8 cellular contexts compared by ENCODE assay signal in the genomic region with DNA sequence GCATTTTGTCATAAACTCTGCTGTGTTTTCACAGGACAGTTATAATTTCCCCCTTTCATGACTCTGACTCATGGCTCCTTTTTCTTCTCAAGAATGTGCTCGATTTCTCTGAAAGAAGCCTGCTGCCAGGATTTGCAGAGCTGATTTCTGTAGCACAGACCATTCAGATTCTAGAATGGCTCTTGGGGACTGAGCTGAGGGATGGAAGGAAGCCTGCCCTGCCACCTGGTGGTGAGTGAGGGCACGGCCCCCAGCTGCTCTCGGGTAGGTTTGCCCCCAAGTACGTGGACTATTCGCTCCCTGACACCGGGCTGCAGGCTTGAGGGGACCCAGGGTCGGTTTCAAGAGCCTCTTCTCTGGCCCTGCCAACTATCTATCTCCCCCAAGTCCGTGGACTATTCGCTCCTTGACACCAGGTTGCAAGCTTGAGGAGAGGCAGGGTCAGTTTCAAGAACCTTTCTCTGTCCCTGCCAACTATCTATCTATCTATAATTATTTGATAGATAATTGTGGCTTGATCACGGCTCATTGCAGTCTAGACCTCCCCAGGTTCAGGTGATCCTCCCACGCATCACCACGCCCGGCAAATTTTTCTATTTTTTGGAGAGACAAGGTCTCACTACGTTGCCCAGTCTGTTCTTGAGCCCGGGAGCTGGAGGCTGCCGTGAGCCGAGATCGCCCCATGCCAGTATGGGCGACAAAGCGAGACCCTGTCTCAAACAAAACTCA. TPM values are rescaled to one million over a fixed set of nuclear protein-coding genes. Genes with fewer than 3 reads are reported as not detected.
DNase-seq lines count a peak whose midpoint lies in the region; ATAC-seq, FAIRE-seq and TF ChIP-seq lines count a peak whose summit lies in the region.

No MANE protein-coding gene starts in this region.

- H3K9me3 ChIP-seq in endothelial cell of umbilical vein (replicated peaks; ENCODE audit: control insufficient read depth, insufficient read depth, low read length) = no peaks in the 10 kb centered on the region

- no peak overlapping the region for H3K27ac ChIP-seq in endothelial cell of umbilical vein (ENCODE audit: insufficient read depth, low read depth, low read length)

- no peaks in the 10 kb centered on the region for H4K20me1 ChIP-seq in endothelial cell of umbilical vein (replicated peaks; ENCODE audit: control insufficient read depth, extremely low read depth, insufficient read depth, low read length)

- H3K9ac ChIP-seq in endothelial cell of umbilical vein (replicated peaks; ENCODE audit: extremely low read depth, insufficient read depth, low read length) = no peak overlapping the region

- dilution Hi-C loops in endothelial cell of umbilical vein (cut with MboI; ENCODE audit: extremely low pct_ligation_motif_present, low sequenced_read_pairs) = no loop called here

- H3K4me2 ChIP-seq in endothelial cell of umbilical vein (ENCODE audit: insufficient read depth, low read length) = no peak overlapping the region

- no peak for TF ChIP-seq POLR2A in endothelial cell of umbilical vein (IDR thresholded peaks at IDR 0.05; ENCODE audit: low read depth, low read length)

- peaks cover 16% of the 10 kb centered on the region for H3K79me2 ChIP-seq in endothelial cell of umbilical vein (ENCODE audit: control insufficient read depth, insufficient read depth, low read length)

- H3K9me1 ChIP-seq in endothelial cell of umbilical vein (replicated peaks; ENCODE audit: control insufficient read depth, extremely low read depth, insufficient read depth, low read length) = no peaks in the 10 kb centered on the region

- FAIRE-seq in HTR-8/SVneo (lab: Jason Lieb, UNC) (no peak), endothelial cell of umbilical vein (lab: Jason Lieb, UNC) (peak; percentile 83)

- H2AFZ ChIP-seq in endothelial cell of umbilical vein (ENCODE audit: low read depth, low read length) = no peak overlapping the region

- ATAC-seq in GM21515 (IDR thresholded peaks at IDR 0.05; ENCODE audit: unreplicated experiment) = peak; percentile 67

- H3K4me1 ChIP-seq in endothelial cell of umbilical vein (ENCODE audit: control insufficient read depth, extremely low read depth, insufficient read depth, low read length) = peaks cover 9% of the 10 kb centered on the region

- no TSS peak for BruUV-seq in endothelial cell of umbilical vein (replicated peaks; lab: Mats Ljungman, UMichigan)

- POLR2A ChIA-PET in endothelial cell of umbilical vein (lab: Charles Lee) = no interaction called here

- no peaks in the 10 kb centered on the region for H3K36me3 ChIP-seq in endothelial cell of umbilical vein (ENCODE audit: control insufficient read depth in 2 of 2, extremely low read depth in 1 of 2, insufficient read depth in 2 of 2, low read length in 2 of 2)

- CTCF ChIA-PET in endothelial cell of umbilical vein (lab: Charles Lee) = interaction anchor here (0.6 to 4.2 kb wide), 38 partner anchors 8 to 350 kb away, joined by 3 to 100 read pairs (median 5); a partner anchor contains a TSS

- intact Hi-C loops in endothelial cell of umbilical vein (cut with micrococcal nuclease) = loop anchor here (1.0 kb wide), 2 partner anchors 127 to 320 kb away; no protein-coding TSS in a partner anchor

- DNase-seq in DMS 273 (lab: John Stamatoyannopoulos, UW; ENCODE audit: unreplicated experiment) (peak; percentile 87), HTR-8/SVneo (ENCODE audit: insufficient read length, low spot score) (peak; percentile 89), NOMO-1 treated with dmso at 0.1 percent for 144 hours (lab: John Stamatoyannopoulos, UW; ENCODE audit: unreplicated experiment) (peak; percentile 57), endothelial cell of umbilical vein (ENCODE audit: low read depth, low spot score) (peak; percentile 77), myocyte (ENCODE audit: low read depth) (peak; percentile 70)
- peak; percentile 77 for DNase-seq in activated CD8-positive, alpha-beta memory T cell treated with anti-CD3 and anti-CD28 coated beads, Interleukin-2, amount 50 U/mL, for 4 hours
- DNase-seq in stimulated activated CD8-positive, alpha-beta memory T cell treated with anti-CD3 and anti-CD28 coated beads, Interleukin-7, amount 100 ng/mL, for 24 hours (ENCODE audit: low read depth) = peak; percentile 54

- no peak overlapping the region for H3K4me3 ChIP-seq in endothelial cell of umbilical vein (replicated peaks in 1 of 3; ENCODE audit: insufficient read depth in 1 of 3, low read depth in 1 of 3, low read length in 3 of 3)

- peak; percentile 96 to 99 for TF ChIP-seq CTCF in endothelial cell of umbilical vein (IDR thresholded peaks at IDR 0.05; ENCODE audit: extremely low read depth in 1 of 2, insufficient read depth in 1 of 2, low read depth in 1 of 2, low read length in 2 of 2)

- H3K27me3 ChIP-seq in endothelial cell of umbilical vein (ENCODE audit: control insufficient read depth in 2 of 2, insufficient read depth in 2 of 2, low read length in 2 of 2) = peaks cover 0 to 5% of the 10 kb centered on the region in 2 experiments

TF ChIP-seq in endothelial cell of umbilical vein, 7 proteins besides CTCF, POLR2A, EP300 and RAD21:
- TF ChIP-seq POLR2AphosphoS5 (IDR thresholded peaks at IDR 0.05; ENCODE audit: insufficient read depth, low read depth, low read length) = no peak
- no peak for TF ChIP-seq MYC (IDR thresholded peaks at IDR 0.05; ENCODE audit: low read depth, low read length)
- no peak for TF ChIP-seq GATA2 (IDR thresholded peaks at IDR 0.05; ENCODE audit: insufficient read depth, insufficient read length, low read depth, low read length)
- TF ChIP-seq EZH2 (IDR thresholded peaks at IDR 0.05; ENCODE audit: borderline replicate concordance, low read depth, low read length, severe bottlenecking) = no peak
- no peak for TF ChIP-seq JUN (IDR thresholded peaks at IDR 0.05; ENCODE audit: borderline replicate concordance, insufficient read depth, insufficient read length, low read depth)
- TF ChIP-seq FOS (IDR thresholded peaks at IDR 0.05; ENCODE audit: borderline replicate concordance, insufficient read depth, low read length) = no peak
- TF ChIP-seq, protein P1, sequence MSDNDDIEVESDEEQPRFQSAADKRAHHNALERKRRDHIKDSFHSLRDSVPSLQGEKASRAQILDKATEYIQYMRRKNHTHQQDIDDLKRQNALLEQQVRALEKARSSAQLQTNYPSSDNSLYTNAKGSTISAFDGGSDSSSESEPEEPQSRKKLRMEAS (IDR thresholded peaks at IDR 0.05; ENCODE audit: insufficient read depth, insufficient read length) = no peak
TF ChIP-seq in endothelial cell of umbilical vein: peak in this region for 0.

RNA-seq across cellular contexts. Expression of a gene that starts 1.4 kb away (rescaled TPM):
- total RNA-seq in endothelial cell of umbilical vein (23.4 and 31.7 TPM in 2 replicates), myocyte (18.9 and 20.0 TPM in 2 replicates)
- polyA plus RNA-seq in endothelial cell of umbilical vein = 16.2 and 19.9 TPM in 2 replicates
- 18.9 and 20.7 TPM in 2 replicates for polyA plus RNA-seq in endothelial cell of umbilical vein (2011; cell fraction: cytosol; rRNA removed)
- polyA plus RNA-seq in endothelial cell of umbilical vein (2011; cell fraction: nucleus; rRNA removed) = 42.3 and 47.6 TPM in 2 replicates
- 20.3 and 23.2 TPM in 2 replicates for polyA plus RNA-seq in endothelial cell of umbilical vein (2012)
- polyA minus RNA-seq in endothelial cell of umbilical vein = 25.7 and 36.9 TPM in 2 replicates
- polyA minus RNA-seq in endothelial cell of umbilical vein (2011; cell fraction: cytosol; rRNA and poly(A)+ RNA removed) = 11.6 TPM
- polyA minus RNA-seq in endothelial cell of umbilical vein (2011; cell fraction: nucleus; rRNA and poly(A)+ RNA removed) = 19.8 and 21.2 TPM in 2 replicates
- polyA plus RNA-seq in myocyte (2012) = 22.9 TPM

RNA-seq across cellular contexts. Expression of a gene that starts 10.2 kb away (rescaled TPM):
- not detected in 2 replicates for total RNA-seq in endothelial cell of umbilical vein
- not detected in 2 replicates for polyA plus RNA-seq in endothelial cell of umbilical vein
- polyA plus RNA-seq in endothelial cell of umbilical vein (2011; cell fraction: cytosol; rRNA removed) = not detected in 2 replicates
- not detected in 2 replicates for polyA plus RNA-seq in endothelial cell of umbilical vein (2011; cell fraction: nucleus; rRNA removed)
- not detected in 2 replicates for polyA plus RNA-seq in endothelial cell of umbilical vein (2012)
- not detected in 2 replicates for polyA minus RNA-seq in endothelial cell of umbilical vein
- not detected for polyA minus RNA-seq in endothelial cell of umbilical vein (2011; cell fraction: cytosol; rRNA and poly(A)+ RNA removed)
- not detected in 2 replicates for polyA minus RNA-seq in endothelial cell of umbilical vein (2011; cell fraction: nucleus; rRNA and poly(A)+ RNA removed)
- not detected in 2 replicates for total RNA-seq in myocyte
- not detected for polyA plus RNA-seq in myocyte (2012)

RNA-seq across cellular contexts. Expression of a gene that starts 20.4 kb away (rescaled TPM):
- 19.6 and 21.8 TPM in 2 replicates for total RNA-seq in endothelial cell of umbilical vein
- polyA plus RNA-seq in endothelial cell of umbilical vein = 32.7 and 42.6 TPM in 2 replicates
- 24.5 and 24.6 TPM in 2 replicates for polyA plus RNA-seq in endothelial cell of umbilical vein (2011; cell fraction: cytosol; rRNA removed)
- polyA plus RNA-seq in endothelial cell of umbilical vein (2011; cell fraction: nucleus; rRNA removed) = 9.0 and 9.3 TPM in 2 replicates
- polyA plus RNA-seq in endothelial cell of umbilical vein (2012) = 21.0 and 22.8 TPM in 2 replicates
- polyA minus RNA-seq in endothelial cell of umbilical vein = 13.7 and 17.4 TPM in 2 replicates
- polyA minus RNA-seq in endothelial cell of umbilical vein (2011; cell fraction: cytosol; rRNA and poly(A)+ RNA removed) = 14.7 TPM
- polyA minus RNA-seq in endothelial cell of umbilical vein (2011; cell fraction: nucleus; rRNA and poly(A)+ RNA removed) = 4.0 and 5.1 TPM in 2 replicates
- total RNA-seq in myocyte = 101 and 102 TPM in 2 replicates
- polyA plus RNA-seq in myocyte (2012) = 61.5 TPM

RNA-seq across cellular contexts. Expression of a gene that starts 21.5 kb away (rescaled TPM):
- total RNA-seq in endothelial cell of umbilical vein = 362 and 389 TPM in 2 replicates
- polyA plus RNA-seq in endothelial cell of umbilical vein = 317 and 343 TPM in 2 replicates
- 304 and 311 TPM in 2 replicates for polyA plus RNA-seq in endothelial cell of umbilical vein (2011; cell fraction: cytosol; rRNA removed)
- polyA plus RNA-seq in endothelial cell of umbilical vein (2011; cell fraction: nucleus; rRNA removed) = 134 and 184 TPM in 2 replicates
- 406 and 507 TPM in 2 replicates for polyA plus RNA-seq in endothelial cell of umbilical vein (2012)
- polyA minus RNA-seq in endothelial cell of umbilical vein = 347 and 391 TPM in 2 replicates
- polyA minus RNA-seq in endothelial cell of umbilical vein (2011; cell fraction: cytosol; rRNA and poly(A)+ RNA removed) = 259 TPM
- 59.8 and 83.0 TPM in 2 replicates for polyA minus RNA-seq in endothelial cell of umbilical vein (2011; cell fraction: nucleus; rRNA and poly(A)+ RNA removed)
- 425 and 436 TPM in 2 replicates for total RNA-seq in myocyte
- polyA plus RNA-seq in myocyte (2012) = 243 TPM
